Comparison of ENCODE assay signal across 13 cellular contexts in genomic region chr6:99189823-99190721, GRCh38.
DNase-seq lines count a peak whose midpoint lies in the region; ATAC-seq, FAIRE-seq and TF ChIP-seq lines count a peak whose summit lies in the region.
"Had no signal": no experiment of that assay in that cellular context is flagged by ENCODE, and none has a peak within 500 bp of the region (broad histone marks: within the 10 kb centered on the region; RNA-seq: fewer than 3 reads in every experiment).

No MANE protein-coding gene starts in this region.

- 76 to 83% (median 80%) methylated on average over 7 of the region's 7 CpGs for WGBS in heart left ventricle, 4 donors

- peaks cover 19% of the 10 kb centered on the region for H3K4me1 ChIP-seq in KMS-11 (ENCODE audit: low read depth, poor library complexity, severe bottlenecking)
- peaks cover 0 to 20% (median 0%) of the 10 kb centered on the region in 12 donors for H3K4me1 ChIP-seq in heart left ventricle

- H3K36me3 ChIP-seq in KMS-11 (ENCODE audit: insufficient read depth) (no peaks in the 10 kb centered on the region), heart left ventricle (no peaks in the 10 kb centered on the region)

- FAIRE-seq in GM18507 (lab: Jason Lieb, UNC) = peak; percentile 93

- H3K27me3 ChIP-seq in KMS-11 (ENCODE audit: insufficient read depth, low read depth) (no peaks in the 10 kb centered on the region), heart left ventricle (no peaks in the 10 kb centered on the region)

- no peak overlapping the region for H3K9ac ChIP-seq in KMS-11

- H4K20me1 ChIP-seq in KMS-11 (ENCODE audit: insufficient read depth) = no peaks in the 10 kb centered on the region

- no peak for TF ChIP-seq POLR2A in heart left ventricle (IDR thresholded peaks at IDR 0.05)

- intact Hi-C loops in heart left ventricle (cut with DNase I) (no loop called here), Right ventricle myocardium inferior (cut with DNase I) (no loop called here)

- peak overlapping the region; percentile 26; the same call in 1 of the 2 replicates for H2AFZ ChIP-seq in KMS-11 (ENCODE audit: low read depth)

- H3K27ac ChIP-seq in KMS-11 (no peak overlapping the region), heart left ventricle (no peak overlapping the region)
- H3K27ac ChIP-seq: SK-N-MC had no signal

- ATAC-seq in GM19328 (IDR thresholded peaks at IDR 0.05; ENCODE audit: unreplicated experiment) = peak; percentile 96
- peak; percentile 98 for ATAC-seq in HG02852 (IDR thresholded peaks at IDR 0.05; ENCODE audit: unreplicated experiment)
- ATAC-seq in heart left ventricle = no peak
- no peak for ATAC-seq in Right ventricle myocardium inferior
- ATAC-seq: natural killer cell had no signal

- DNase-seq in GM18507 (ENCODE audit: extremely low spot score, insufficient read length, low read depth) (peak; percentile 25), SKM-1 treated with dmso at 0.1 percent for 144 hours (lab: John Stamatoyannopoulos, UW; ENCODE audit: unreplicated experiment) (no peak), NK-92 (lab: John Stamatoyannopoulos, UW; ENCODE audit: unreplicated experiment) (no peak), heart left ventricle (no peak), Right ventricle myocardium inferior (ENCODE audit: missing footprints) (no peak)
- DNase-seq: activated T-cell treated with anti-CD3 and anti-CD28 coated beads, Interleukin-2, amount 50 U/mL, for 4 hours; dermis blood vessel endothelial cell; natural killer cell; NCI-H1930 had no signal

- peak overlapping the region; percentile 57 for H3K4me2 ChIP-seq in KMS-11

- H3K4me3 ChIP-seq in KMS-11 (IDR thresholded peaks at IDR 0.05; ENCODE audit: insufficient read depth, low read depth, low read length) (no peak overlapping the region), heart left ventricle (no peak overlapping the region)
- H3K4me3 ChIP-seq: SK-N-MC had no signal

- H3K9me3 ChIP-seq in heart left ventricle = no peaks in the 10 kb centered on the region

- no peaks in the 10 kb centered on the region for H3K79me2 ChIP-seq in KMS-11 (ENCODE audit: insufficient read depth, low read depth)

- TF ChIP-seq CTCF in KMS-11 (conservative IDR thresholded peaks at IDR 0.05; ENCODE audit: low read depth, low read length) (no peak), heart left ventricle (IDR thresholded peaks at IDR 0.05) (no peak)

Comparison
In these comparisons a context has a peak if more than half of its experiments do, and no peak if none do; other contexts are left out.
1. ATAC-seq: peak in GM19328 (single experiment) and HG02852 (single experiment); none in heart left ventricle (0 of 4) and Right ventricle myocardium inferior (single experiment).